Comparison of ENCODE assay signal across 10 cellular contexts in the genomic region with DNA sequence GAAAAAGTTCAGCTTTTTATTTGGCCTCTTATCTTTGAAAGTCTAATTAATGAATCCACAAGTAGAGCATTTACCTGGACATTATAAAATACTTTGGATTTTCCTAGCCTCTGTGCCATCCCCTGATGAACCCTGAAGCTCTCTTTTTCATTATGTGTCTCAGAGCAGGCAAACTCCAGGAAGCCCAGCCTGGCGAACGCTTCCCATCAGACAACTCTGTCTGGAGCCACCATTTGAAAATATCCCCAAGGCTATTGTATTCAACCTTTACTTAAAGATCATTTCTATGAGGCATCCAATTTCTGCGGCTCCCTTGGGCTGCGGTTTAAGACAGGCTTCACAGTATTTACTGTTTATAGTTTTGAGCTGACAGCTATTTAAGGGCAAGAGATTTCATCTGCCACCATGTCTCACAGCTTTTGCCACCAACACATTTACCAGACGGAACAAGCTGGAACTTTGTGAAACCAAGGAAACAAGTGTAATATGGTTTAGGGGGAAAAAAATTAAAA.
A peak's percentile ranks its signal among the peaks of the same experiment; 100 is the strongest.
DNase-seq lines count a peak whose midpoint lies in the region; FAIRE-seq and TF ChIP-seq lines count a peak whose summit lies in the region.
"Had no signal": no experiment of that assay in that cellular context is flagged by ENCODE, and none has a peak within 500 bp of the region (broad histone marks: within the 10 kb centered on the region; RNA-seq: fewer than 3 reads in every experiment).

No MANE protein-coding gene starts in this region.

- peaks cover 0 to 3% of the 10 kb centered on the region in 2 donors for H3K27me3 ChIP-seq in tibial nerve

- DNase-seq in T-helper 2 cell treated with Interferon-gamma antibody and Interleukin-4, amounts not matched to agents 5 μg/mL and 100 μg/mL, for 36 hours (ENCODE audit: low spot score): no peak
- DNase-seq in T-helper 2 cell: no peak
- DNase-seq in endothelial cell (ENCODE audit: low spot score): no peak
- DNase-seq in myocyte (ENCODE audit: low read depth): peak; percentile 6
- no peak for DNase-seq in tibial nerve (ENCODE audit: low spot score in 2 of 2)
- no peak for DNase-seq in AG08396 (ENCODE audit: low spot score)
- DNase-seq in NCI-H226: no peak
- no peak for DNase-seq in urothelium cell line (ENCODE audit: low spot score)
- DNase-seq: Kasumi-1 had no signal

- no peak for TF ChIP-seq CTCF in endothelial cell (IDR thresholded peaks at IDR 0.05; ENCODE audit: unreplicated experiment)
- TF ChIP-seq CTCF in tibial nerve (IDR thresholded peaks at IDR 0.05): no peak

- WGBS in tibial nerve, 2 donors: 42 to 67% methylated on average over 5 of the region's 5 CpGs

- peaks cover 0 to 29% (median 3%) of the 10 kb centered on the region in 4 donors for H3K4me1 ChIP-seq in tibial nerve

- no peaks in the 10 kb centered on the region for H3K9me3 Mint-ChIP-seq in T-helper 2 cell treated with Interferon-gamma antibody and Interleukin-4, amounts not matched to agents 5 μg/mL and 100 μg/mL, for 36 hours
- no peaks in the 10 kb centered on the region for H3K9me3 Mint-ChIP-seq in endothelial cell (ENCODE audit: unreplicated experiment)

- TF ChIP-seq POLR2A in tibial nerve (IDR thresholded peaks at IDR 0.05): no peak

- no peaks in the 10 kb centered on the region for H3K36me3 ChIP-seq in tibial nerve

- H3K9me3 ChIP-seq in tibial nerve: no peaks in the 10 kb centered on the region

- no peaks in the 10 kb centered on the region for H3K36me3 Mint-ChIP-seq in T-helper 2 cell treated with Interferon-gamma antibody and Interleukin-4, amounts not matched to agents 5 μg/mL and 100 μg/mL, for 36 hours (ENCODE audit: low read depth)
- H3K36me3 Mint-ChIP-seq in endothelial cell (ENCODE audit: low read depth, unreplicated experiment): no peaks in the 10 kb centered on the region
- H3K36me3 Mint-ChIP-seq: stimulated activated memory B cell treated with anti-CD40 and anti-IgM and Interleukin-4, amounts not matched to agents 10 μg/mL and 1 μg/mL and 100 μg/mL, for 72 hours had no signal

- peak overlapping the region in 3 of 4 donors; percentile 38 to 49 (median 39) for H3K4me3 ChIP-seq in tibial nerve

- peak overlapping the region; percentile 2 for H3K4me3 Mint-ChIP-seq in T-helper 2 cell treated with Interferon-gamma antibody and Interleukin-4, amounts not matched to agents 5 μg/mL and 100 μg/mL, for 36 hours
- H3K4me3 Mint-ChIP-seq in endothelial cell (ENCODE audit: unreplicated experiment): peak overlapping the region; percentile 86
- H3K4me3 Mint-ChIP-seq: stimulated activated memory B cell treated with anti-CD40 and anti-IgM and Interleukin-4, amounts not matched to agents 10 μg/mL and 1 μg/mL and 100 μg/mL, for 72 hours had no signal

- TF ChIP-seq EP300 in tibial nerve (IDR thresholded peaks at IDR 0.05): no peak

- no peaks in the 10 kb centered on the region for H3K4me1 Mint-ChIP-seq in T-helper 2 cell treated with Interferon-gamma antibody and Interleukin-4, amounts not matched to agents 5 μg/mL and 100 μg/mL, for 36 hours (ENCODE audit: low read depth)
- H3K4me1 Mint-ChIP-seq in endothelial cell (ENCODE audit: unreplicated experiment): peaks cover 7% of the 10 kb centered on the region
- H3K4me1 Mint-ChIP-seq: stimulated activated memory B cell treated with anti-CD40 and anti-IgM and Interleukin-4, amounts not matched to agents 10 μg/mL and 1 μg/mL and 100 μg/mL, for 72 hours had no signal

- FAIRE-seq in urothelium cell line (lab: Jason Lieb, UNC): no peak

- H3K27me3 Mint-ChIP-seq in T-helper 2 cell treated with Interferon-gamma antibody and Interleukin-4, amounts not matched to agents 5 μg/mL and 100 μg/mL, for 36 hours (ENCODE audit: low read depth): peaks cover 15% of the 10 kb centered on the region
- H3K27me3 Mint-ChIP-seq in endothelial cell (ENCODE audit: unreplicated experiment): peaks cover 3% of the 10 kb centered on the region

- no peak overlapping the region for H3K27ac Mint-ChIP-seq in T-helper 2 cell treated with Interferon-gamma antibody and Interleukin-4, amounts not matched to agents 5 μg/mL and 100 μg/mL, for 36 hours
- no peak overlapping the region for H3K27ac Mint-ChIP-seq in endothelial cell (ENCODE audit: unreplicated experiment)
- H3K27ac Mint-ChIP-seq: stimulated activated memory B cell treated with anti-CD40 and anti-IgM and Interleukin-4, amounts not matched to agents 10 μg/mL and 1 μg/mL and 100 μg/mL, for 72 hours had no signal

- H3K27ac ChIP-seq in tibial nerve: peak overlapping the region in 3 of 4 donors; percentile 32 to 84 (median 73)
